Comparison of ENCODE assay signal across 8 cellular contexts in genomic region chr15:99564221-99565030, GRCh38. TPM values are rescaled to one million over a fixed set of nuclear protein-coding genes. Genes with fewer than 3 reads are reported as not detected.
DNase-seq lines count a peak whose midpoint lies in the region; ATAC-seq, FAIRE-seq and TF ChIP-seq lines count a peak whose summit lies in the region.

No MANE protein-coding gene starts in this region.

- WGBS in heart left ventricle, 4 donors: 26 to 33% (median 33%) methylated on average over 9 to 11 of the region's 11 CpGs
- WGBS in pancreas, 2 donors: 36 to 41% methylated on average over 11 of the region's 11 CpGs

- peak overlapping the region; percentile 15 for H3K27ac Mint-ChIP-seq in activated naive CD4-positive, alpha-beta T cell treated with anti-CD3 and anti-CD28 coated beads for 36 hours
- no peak overlapping the region for H3K27ac Mint-ChIP-seq in activated naive CD4-positive, alpha-beta T cell treated with anti-CD3 and anti-CD28 coated beads, Interleukin-2, amount 50 U/mL, for 72 hours
- H3K27ac Mint-ChIP-seq in activated T-cell treated with anti-CD3 and anti-CD28 coated beads, Interleukin-2, amount 50 U/mL, for 72 hours: peak overlapping the region; percentile 1

- H3K36me3 Mint-ChIP-seq in activated naive CD4-positive, alpha-beta T cell treated with anti-CD3 and anti-CD28 coated beads for 36 hours (ENCODE audit: low read depth): no peaks in the 10 kb centered on the region
- H3K36me3 Mint-ChIP-seq in activated naive CD4-positive, alpha-beta T cell treated with anti-CD3 and anti-CD28 coated beads, Interleukin-2, amount 50 U/mL, for 72 hours: peaks cover 6 to 11% of the 10 kb centered on the region in 2 donors
- peaks cover 4 to 7% of the 10 kb centered on the region in 2 donors for H3K36me3 Mint-ChIP-seq in activated T-cell treated with anti-CD3 and anti-CD28 coated beads, Interleukin-2, amount 50 U/mL, for 72 hours (ENCODE audit: insufficient read depth in 2 of 2)

- CTCF ChIA-PET in activated naive CD4-positive, alpha-beta T cell treated with anti-CD3 and anti-CD28 coated beads for 36 hours (lab: Charles Lee): interaction anchor here (0.9 to 2.0 kb wide), 2 partner anchors 140 to 284 kb away, joined by 4 to 6 read pairs; no protein-coding TSS in a partner anchor

- H3K9me3 ChIP-seq in heart left ventricle (no peaks in the 10 kb centered on the region), pancreas (no peaks in the 10 kb centered on the region)

- H3K27me3 ChIP-seq in heart left ventricle (no peaks in the 10 kb centered on the region), pancreas (no peaks in the 10 kb centered on the region)

- H3K9me3 Mint-ChIP-seq in activated naive CD4-positive, alpha-beta T cell treated with anti-CD3 and anti-CD28 coated beads for 36 hours: no peaks in the 10 kb centered on the region
- H3K9me3 Mint-ChIP-seq in activated naive CD4-positive, alpha-beta T cell treated with anti-CD3 and anti-CD28 coated beads, Interleukin-2, amount 50 U/mL, for 72 hours: no peaks in the 10 kb centered on the region
- H3K9me3 Mint-ChIP-seq in activated T-cell treated with anti-CD3 and anti-CD28 coated beads, Interleukin-2, amount 50 U/mL, for 72 hours: no peaks in the 10 kb centered on the region

- H3K36me3 ChIP-seq in heart left ventricle: no peaks in the 10 kb centered on the region
- H3K36me3 ChIP-seq in pancreas: no peaks in the 10 kb centered on the region

- DNase-seq in activated naive CD4-positive, alpha-beta T cell treated with anti-CD3 and anti-CD28 coated beads for 36 hours: no peak
- DNase-seq in activated naive CD4-positive, alpha-beta T cell treated with anti-CD3 and anti-CD28 coated beads, Interleukin-2, amount 50 U/mL, for 72 hours (ENCODE audit: low spot score in 2 of 2): no peak
- DNase-seq in NCI-H1092 treated with DMSO at 0.1 percent for 48 hours (lab: John Stamatoyannopoulos, UW) (peak; percentile 47), heart left ventricle (peak in 4 of 5 donors; percentile 30 to 71 (median 46)), pancreas (peak in 3 of 6 donors; percentile 18 to 25 (median 24)), NCI-H526 treated with DMSO at 0.1 percent for 48 hours (lab: John Stamatoyannopoulos, UW) (no peak)
- DNase-seq in activated T-cell treated with anti-CD3 and anti-CD28 coated beads, Interleukin-2, amount 50 U/mL, for 72 hours: no peak

- intact Hi-C loops in activated naive CD4-positive, alpha-beta T cell treated with anti-CD3 and anti-CD28 coated beads for 36 hours (cut with micrococcal nuclease): loop anchor here (1.0 to 5.0 kb wide), 4 partner anchors 122 to 313 kb away; partner anchors contain the start of genes LRRC28 and LYSMD4
- intact Hi-C loops in heart left ventricle (cut with DNase I) (loop anchor here (1.0 to 10.0 kb wide), 27 partner anchors 28 to 277 kb away; no protein-coding TSS in a partner anchor), pancreas (cut with DNase I) (no loop called here)

- peak overlapping the region; percentile 97 to 100 (median 99) for H3K27ac ChIP-seq in heart left ventricle
- peak overlapping the region; percentile 57 to 97 (median 96) for H3K27ac ChIP-seq in pancreas

- peak overlapping the region; percentile 56 for H3K4me3 Mint-ChIP-seq in activated naive CD4-positive, alpha-beta T cell treated with anti-CD3 and anti-CD28 coated beads for 36 hours
- H3K4me3 Mint-ChIP-seq in activated T-cell treated with anti-CD3 and anti-CD28 coated beads, Interleukin-2, amount 50 U/mL, for 72 hours: peak overlapping the region; percentile 51 to 56

- no peak for TF ChIP-seq CTCF in heart left ventricle (IDR thresholded peaks at IDR 0.05)
- no peak for TF ChIP-seq CTCF in pancreas (IDR thresholded peaks at IDR 0.05)

- no peak for ATAC-seq in activated naive CD4-positive, alpha-beta T cell treated with anti-CD3 and anti-CD28 coated beads, Interleukin-2, amount 50 U/mL, for 72 hours
- ATAC-seq in HG02610 (IDR thresholded peaks at IDR 0.05; ENCODE audit: unreplicated experiment) (peak; percentile 23), heart left ventricle (peak in 3 of 4 donors; percentile 2 to 23 (median 16)), pancreas (peak in 2 of 4 donors; percentile 2 to 8)
- ATAC-seq in activated T-cell treated with anti-CD3 and anti-CD28 coated beads, Interleukin-2, amount 50 U/mL, for 72 hours (replicated peaks in 1 of 2): no peak

- H3K4me3 ChIP-seq in heart left ventricle: peak overlapping the region in 10 of 12 donors; percentile 37 to 97 (median 74)
- peak overlapping the region in 3 of 4 donors; percentile 75 to 77 (median 75) for H3K4me3 ChIP-seq in pancreas

- H3K4me1 ChIP-seq in heart left ventricle: peaks cover 4 to 49% (median 27%) of the 10 kb centered on the region in 12 donors
- H3K4me1 ChIP-seq in pancreas: peaks cover 4 to 25% (median 15%) of the 10 kb centered on the region in 3 donors

- H3K27me3 Mint-ChIP-seq in activated naive CD4-positive, alpha-beta T cell treated with anti-CD3 and anti-CD28 coated beads for 36 hours (ENCODE audit: low read depth): no peaks in the 10 kb centered on the region
- peaks cover 9% of the 10 kb centered on the region for H3K27me3 Mint-ChIP-seq in activated T-cell treated with anti-CD3 and anti-CD28 coated beads, Interleukin-2, amount 50 U/mL, for 72 hours (ENCODE audit: low read depth)

- peaks cover 24% of the 10 kb centered on the region for H3K4me1 Mint-ChIP-seq in activated naive CD4-positive, alpha-beta T cell treated with anti-CD3 and anti-CD28 coated beads for 36 hours (ENCODE audit: low read depth)
- H3K4me1 Mint-ChIP-seq in activated T-cell treated with anti-CD3 and anti-CD28 coated beads, Interleukin-2, amount 50 U/mL, for 72 hours (ENCODE audit: low read depth): peaks cover 44% of the 10 kb centered on the region

- FAIRE-seq in pancreas (lab: Jason Lieb, UNC): no peak

- no peak for TF ChIP-seq POLR2A in heart left ventricle (IDR thresholded peaks at IDR 0.05)

RNA-seq across cellular contexts. Expression of gene MEF2A, which starts 1.4 kb away (rescaled TPM):
- total RNA-seq in activated naive CD4-positive, alpha-beta T cell treated with anti-CD3 and anti-CD28 coated beads for 36 hours: 10 to 100 TPM; 15.3 to 15.5 TPM
- 10 to 100 TPM; 16.4 to 18.7 TPM for total RNA-seq in activated naive CD4-positive, alpha-beta T cell treated with anti-CD3 and anti-CD28 coated beads, Interleukin-2, amount 50 U/mL, for 72 hours
- 10 to 100 TPM; 24.1 to 26.0 TPM for total RNA-seq in activated T-cell treated with anti-CD3 and anti-CD28 coated beads, Interleukin-2, amount 50 U/mL, for 72 hours
- 100 to 1,000 TPM; 131 to 192 (median 160) TPM for total RNA-seq in heart left ventricle
- polyA plus RNA-seq in heart left ventricle: 10 to 100 TPM; 53.4 to 54.2 TPM
- total RNA-seq in pancreas: 10 to 100 TPM; 10.3 to 24.4 (median 15.9) TPM
- 10 to 100 TPM in 1 of 2 donors, 1 to 10 TPM in 1; 9.2 to 17.0 TPM for polyA plus RNA-seq in pancreas

Comparison
In these comparisons a context has a peak if more than half of its experiments do, and no peak if none do; other contexts are left out.
1. H3K27ac Mint-ChIP-seq: peak in activated naive CD4-positive, alpha-beta T cell treated with anti-CD3 and anti-CD28 coated beads for 36 hours (single experiment) and activated T-cell treated with anti-CD3 and anti-CD28 coated beads, Interleukin-2, amount 50 U/mL, for 72 hours (single experiment); none in activated naive CD4-positive, alpha-beta T cell treated with anti-CD3 and anti-CD28 coated beads, Interleukin-2, amount 50 U/mL, for 72 hours (0 of 2).
2. DNase-seq: peak in NCI-H1092 treated with DMSO at 0.1 percent for 48 hours (single experiment) and heart left ventricle (4 of 5); none in activated naive CD4-positive, alpha-beta T cell treated with anti-CD3 and anti-CD28 coated beads for 36 hours (single experiment), activated naive CD4-positive, alpha-beta T cell treated with anti-CD3 and anti-CD28 coated beads, Interleukin-2, amount 50 U/mL, for 72 hours (0 of 2), activated T-cell treated with anti-CD3 and anti-CD28 coated beads, Interleukin-2, amount 50 U/mL, for 72 hours (0 of 2) and NCI-H526 treated with DMSO at 0.1 percent for 48 hours (single experiment).
3. ATAC-seq: peak in HG02610 (single experiment) and heart left ventricle (3 of 4); none in activated naive CD4-positive, alpha-beta T cell treated with anti-CD3 and anti-CD28 coated beads, Interleukin-2, amount 50 U/mL, for 72 hours (0 of 2) and activated T-cell treated with anti-CD3 and anti-CD28 coated beads, Interleukin-2, amount 50 U/mL, for 72 hours (0 of 2).
4. RNA of gene MEF2A, which starts 1.4 kb away (total RNA-seq): 131 to 192 TPM in heart left ventricle; 24.1 to 26.0 TPM in activated T-cell treated with anti-CD3 and anti-CD28 coated beads, Interleukin-2, amount 50 U/mL, for 72 hours, 16.4 to 18.7 TPM in activated naive CD4-positive, alpha-beta T cell treated with anti-CD3 and anti-CD28 coated beads, Interleukin-2, amount 50 U/mL, for 72 hours, 10.3 to 24.4 TPM in pancreas and 15.3 to 15.5 TPM in activated naive CD4-positive, alpha-beta T cell treated with anti-CD3 and anti-CD28 coated beads for 36 hours; every median in the first group is over 4 times any median in the second.
5. intact Hi-C loops: an anchor here in activated naive CD4-positive, alpha-beta T cell treated with anti-CD3 and anti-CD28 coated beads for 36 hours (1.0 to 5.0 kb wide) and heart left ventricle (1.0 to 10.0 kb wide); none called in pancreas.